In the genomic region with DNA sequence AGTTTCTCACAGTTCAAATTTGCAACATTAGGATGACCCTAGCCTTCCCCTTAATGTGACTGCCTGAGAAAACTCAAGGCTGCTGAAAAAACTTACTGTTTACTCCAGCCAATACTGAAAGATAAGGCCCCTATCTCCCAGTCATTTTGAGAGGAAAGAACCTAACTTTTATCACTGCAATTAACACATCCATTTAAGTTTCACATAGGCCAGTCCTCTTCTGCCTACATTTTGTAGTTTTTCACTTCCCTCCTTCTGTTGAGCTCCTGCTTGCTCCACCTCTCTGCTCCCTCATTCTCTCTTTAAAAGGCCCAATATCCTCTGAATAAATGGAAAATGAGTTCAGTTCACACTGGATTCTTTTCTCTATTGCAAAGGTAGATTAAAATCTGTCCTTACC, we compare ENCODE assay signal across 1 cellular context.
TF ChIP-seq lines count a peak whose summit lies in the region.

No MANE protein-coding gene starts in this region.

TF ChIP-seq in GM12878, 131 proteins besides CTCF, POLR2A, EP300 and RAD21 (continued from another document):
- TF ChIP-seq ZNF687 (IDR thresholded peaks at IDR 0.05) (no peak), POLR2AphosphoS5 (IDR thresholded peaks at IDR 0.05; ENCODE audit: low read length) (no peak), MYB (IDR thresholded peaks at IDR 0.05; ENCODE audit: borderline replicate concordance, low read depth, low read length) (no peak), CHD1 (IDR thresholded peaks at IDR 0.05; ENCODE audit: low read depth, low read length) (no peak), ZNF274 (IDR thresholded peaks at IDR 0.05; ENCODE audit: insufficient read depth, insufficient read length) (no peak), IRF4 (IDR thresholded peaks at IDR 0.05; ENCODE audit: low read depth, low read length) (no peak), ZNF384 (IDR thresholded peaks at IDR 0.05; ENCODE audit: borderline replicate concordance, low read depth, low read length) (no peak), SREBF1 (IDR thresholded peaks at IDR 0.05; ENCODE audit: low read length) (no peak), NR2C1 (IDR thresholded peaks at IDR 0.05) (no peak), IKZF1 (conservative IDR thresholded peaks at IDR 0.05) (peak; percentile 65), ZZZ3 (IDR thresholded peaks at IDR 0.05; ENCODE audit: control insufficient read depth, insufficient read length, low read depth) (no peak), IRF3 (IDR thresholded peaks at IDR 0.05) (no peak), POU2F2 (IDR thresholded peaks at IDR 0.05; ENCODE audit: borderline replicate concordance, low read depth, low read length) (no peak), EZH2 (IDR thresholded peaks at IDR 0.05; ENCODE audit: borderline replicate concordance, control insufficient read depth, low read depth, low read length) (no peak), ZNF207 (IDR thresholded peaks at IDR 0.05; ENCODE audit: borderline replicate concordance) (no peak), SKIL (IDR thresholded peaks at IDR 0.05; ENCODE audit: low read depth, poor library complexity, severe bottlenecking) (no peak), ATF3 (IDR thresholded peaks at IDR 0.05; ENCODE audit: borderline replicate concordance, extremely low read depth, low read depth, low read length) (no peak), BCL11A (IDR thresholded peaks at IDR 0.05; ENCODE audit: low read depth, low read length) (peak; percentile 64; the same call in 1 of the 2 replicates), RUNX3 (IDR thresholded peaks at IDR 0.05; ENCODE audit: low read length) (no peak), ZBED1 (IDR thresholded peaks at IDR 0.05; ENCODE audit: borderline replicate concordance) (no peak), E2F4 (IDR thresholded peaks at IDR 0.05; ENCODE audit: low read depth, low read length) (no peak), CHD2 (IDR thresholded peaks at IDR 0.05; ENCODE audit: borderline replicate concordance, low read depth, low read length) (0 out of 2 replicates have a peak, but pooled peaks have one; percentile 13), BACH1 (IDR thresholded peaks at IDR 0.05; ENCODE audit: borderline replicate concordance) (peak; percentile 40; the same call in 1 of the 2 replicates), HSF1 (IDR thresholded peaks at IDR 0.05; ENCODE audit: low read depth, low read length) (no peak), MTA2 (IDR thresholded peaks at IDR 0.05; ENCODE audit: low read depth) (peak; percentile 96), SMC3 (IDR thresholded peaks at IDR 0.05; ENCODE audit: borderline replicate concordance, low read length) (no peak)
- TF ChIP-seq, protein P1, sequence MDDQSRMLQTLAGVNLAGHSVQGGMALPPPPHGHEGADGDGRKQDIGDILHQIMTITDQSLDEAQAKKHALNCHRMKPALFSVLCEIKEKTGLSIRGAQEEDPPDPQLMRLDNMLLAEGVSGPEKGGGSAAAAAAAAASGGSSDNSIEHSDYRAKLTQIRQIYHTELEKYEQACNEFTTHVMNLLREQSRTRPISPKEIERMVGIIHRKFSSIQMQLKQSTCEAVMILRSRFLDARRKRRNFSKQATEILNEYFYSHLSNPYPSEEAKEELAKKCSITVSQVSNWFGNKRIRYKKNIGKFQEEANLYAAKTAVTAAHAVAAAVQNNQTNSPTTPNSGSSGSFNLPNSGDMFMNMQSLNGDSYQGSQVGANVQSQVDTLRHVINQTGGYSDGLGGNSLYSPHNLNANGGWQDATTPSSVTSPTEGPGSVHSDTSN (IDR thresholded peaks at IDR 0.05; ENCODE audit: insufficient replicate concordance, low read depth, low read length), result no peak
- TF ChIP-seq, protein P2, sequence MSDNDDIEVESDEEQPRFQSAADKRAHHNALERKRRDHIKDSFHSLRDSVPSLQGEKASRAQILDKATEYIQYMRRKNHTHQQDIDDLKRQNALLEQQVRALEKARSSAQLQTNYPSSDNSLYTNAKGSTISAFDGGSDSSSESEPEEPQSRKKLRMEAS (IDR thresholded peaks at IDR 0.05; ENCODE audit: low read depth, low read length), result no peak
- TF ChIP-seq, protein P3, sequence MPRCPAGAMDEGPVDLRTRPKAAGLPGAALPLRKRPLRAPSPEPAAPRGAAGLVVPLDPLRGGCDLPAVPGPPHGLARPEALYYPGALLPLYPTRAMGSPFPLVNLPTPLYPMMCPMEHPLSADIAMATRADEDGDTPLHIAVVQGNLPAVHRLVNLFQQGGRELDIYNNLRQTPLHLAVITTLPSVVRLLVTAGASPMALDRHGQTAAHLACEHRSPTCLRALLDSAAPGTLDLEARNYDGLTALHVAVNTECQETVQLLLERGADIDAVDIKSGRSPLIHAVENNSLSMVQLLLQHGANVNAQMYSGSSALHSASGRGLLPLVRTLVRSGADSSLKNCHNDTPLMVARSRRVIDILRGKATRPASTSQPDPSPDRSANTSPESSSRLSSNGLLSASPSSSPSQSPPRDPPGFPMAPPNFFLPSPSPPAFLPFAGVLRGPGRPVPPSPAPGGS (IDR thresholded peaks at IDR 0.05; ENCODE audit: borderline replicate concordance, insufficient read depth, low read depth, low read length, poor library complexity, severe bottlenecking), result no peak
